Comparison of ENCODE assay signal across 8 cellular contexts in genomic region chr12:19130224-19131019, GRCh38. TPM values are rescaled to one million over a fixed set of nuclear protein-coding genes. Genes with fewer than 3 reads are reported as not detected.
DNase-seq lines count a peak whose midpoint lies in the region; ATAC-seq, FAIRE-seq and TF ChIP-seq lines count a peak whose summit lies in the region.

No MANE protein-coding gene starts in this region.

- H3K4me1 ChIP-seq in NT2/D1 (ENCODE audit: insufficient read depth, insufficient read length) (no peaks in the 10 kb centered on the region), right cardiac atrium (ENCODE audit: control insufficient read depth, insufficient read depth, low read length) (no peaks in the 10 kb centered on the region)

- POLR2A ChIA-PET in AG04449 (lab: Yijun Ruan, JAX) = no interaction called here

- H3K4me3 ChIP-seq in AG04449 (ENCODE audit: low read depth, low read length) (peak overlapping the region; percentile 96), NT2/D1 (ENCODE audit: insufficient read length, low read depth) (peak overlapping the region; percentile 96), right cardiac atrium (ENCODE audit: low read length) (peak overlapping the region; percentile 98)

- ATAC-seq in right cardiac atrium = peak; percentile 36 to 60
- ATAC-seq in GM18520 (IDR thresholded peaks at IDR 0.05; ENCODE audit: unreplicated experiment) = no peak
- ATAC-seq in HG03135 (IDR thresholded peaks at IDR 0.05; ENCODE audit: unreplicated experiment) = no peak

- WGBS in right cardiac atrium = under 1% methylated on average over 61 of the region's 61 CpGs

- H3K9ac ChIP-seq in NT2/D1 (ENCODE audit: insufficient read length, low read depth) = peak overlapping the region; percentile 97

- DNase-seq in AG04449 (ENCODE audit: low read depth, low spot score) (no peak), GM12892 (ENCODE audit: insufficient read length) (peak; percentile 5), NT2/D1 (ENCODE audit: low read depth, low spot score) (peak; percentile 66), amygdala (lab: John Stamatoyannopoulos, UW) (peak in 42 of 56 donors; percentile 5 to 67 (median 34)), right cardiac atrium (peak; percentile 41 to 79 (median 69)), posterior cingulate gyrus (peak; percentile 27 to 91 (median 42))

- peaks cover 27% of the 10 kb centered on the region for H3K9me3 ChIP-seq in NT2/D1 (ENCODE audit: insufficient read depth, low read length)
- H3K9me3 ChIP-seq in right cardiac atrium (ENCODE audit: control insufficient read depth, low read length) = no peaks in the 10 kb centered on the region

- H3K27me3 ChIP-seq in NT2/D1 (ENCODE audit: insufficient read depth, insufficient read length) (no peaks in the 10 kb centered on the region), right cardiac atrium (ENCODE audit: control insufficient read depth, insufficient read depth) (no peaks in the 10 kb centered on the region)

- no peak for FAIRE-seq in GM12892 (lab: Jason Lieb, UNC)

- CTCF ChIA-PET in AG04449 (lab: Yijun Ruan, JAX) = interaction anchor here (1.3 to 1.6 kb wide), 2 partner anchors 52 to 56 kb away, joined by 3 to 5 read pairs; no protein-coding TSS in a partner anchor

- intact Hi-C loops in right cardiac atrium (cut with DNase I) = loop anchor here in 3 of 4 donors (5.0 to 10.0 kb wide), 3 partner anchors 54 to 266 kb away; no protein-coding TSS in a partner anchor
- intact Hi-C loops in posterior cingulate gyrus (cut with DNase I) = no loop called here

- H3K27ac ChIP-seq in right cardiac atrium (ENCODE audit: low read length) = peak overlapping the region; percentile 24

- no peak for TF ChIP-seq POLR2A in GM12892 (IDR thresholded peaks at IDR 0.05; ENCODE audit: low read depth, low read length)

- no peak for TF ChIP-seq CTCF in AG04449 (IDR thresholded peaks at IDR 0.05; ENCODE audit: insufficient read depth, low read length, missing control alignments)

- peaks cover 26% of the 10 kb centered on the region for H3K36me3 ChIP-seq in NT2/D1 (ENCODE audit: insufficient read depth, insufficient read length, low read length)

RNA-seq across cellular contexts. Expression of gene PLEKHA5, which starts 0.9 kb away (rescaled TPM):
- not detected for polyA plus RNA-seq in GM12892 (2012; ENCODE audit: missing spikeins)
- 10 to 100 TPM; 51.0 to 88.0 (median 74.8) TPM for total RNA-seq in right cardiac atrium
- 47.3 TPM for polyA plus RNA-seq in right cardiac atrium

Comparison
In these comparisons a context has a peak if more than half of its experiments do, and no peak if none do; other contexts are left out.
1. ATAC-seq: peak in right cardiac atrium (2 of 2); none in GM18520 (single experiment) and HG03135 (single experiment).
2. Peak in every context shown above with its lines, with median percentiles within 50 percentile points of each other: H3K4me3 ChIP-seq.